ENCODE assay signal across 1 cellular context in the genomic region with DNA sequence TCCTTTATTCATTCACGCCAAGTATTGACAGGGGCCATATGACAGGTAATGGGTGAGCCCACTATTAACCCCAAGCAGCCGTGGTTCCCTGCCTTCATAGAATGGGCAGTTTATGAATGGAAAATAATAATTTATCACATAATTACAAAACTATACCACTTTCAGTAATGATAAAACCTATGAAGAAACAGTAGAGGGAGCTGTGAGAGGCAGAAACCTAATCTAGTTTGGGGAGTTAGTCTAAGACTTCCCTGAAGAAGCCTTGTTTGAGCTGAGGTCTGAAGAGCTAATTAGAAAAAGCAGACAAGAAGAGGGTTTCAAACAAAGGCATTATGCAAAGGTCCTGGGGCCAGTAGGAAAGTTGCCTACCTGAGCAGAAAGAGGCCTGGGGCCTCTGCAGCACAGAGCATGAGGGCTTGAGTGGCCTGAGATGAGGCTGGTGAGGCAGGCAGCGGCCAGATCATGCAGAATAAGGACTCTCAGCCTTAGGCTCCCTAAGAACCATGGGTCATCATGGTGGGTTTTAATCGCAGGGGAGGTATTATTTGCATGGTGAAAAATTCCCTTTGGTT.
TF ChIP-seq lines count a peak whose summit lies in the region.

No MANE protein-coding gene starts in this region.

TF ChIP-seq in GM23338, 12 proteins besides CTCF, POLR2A, EP300 and RAD21 (continued from another document):
- no peak for TF ChIP-seq POLR2AphosphoS5 (IDR thresholded peaks at IDR 0.05; ENCODE audit: low read depth)
- no peak for TF ChIP-seq ZNF331 (CRISPR knock-in tag; IDR thresholded peaks at IDR 0.05; ENCODE audit: low read depth)
- no peak for TF ChIP-seq EZH2phosphoT487 (IDR thresholded peaks at IDR 0.05; ENCODE audit: unreplicated experiment)
- TF ChIP-seq STAT1 (IDR thresholded peaks at IDR 0.05; ENCODE audit: unreplicated experiment) = no peak
- no peak for TF ChIP-seq ZNF462 (CRISPR knock-in tag; IDR thresholded peaks at IDR 0.05)
